8 cellular contexts compared by ENCODE assay signal in genomic region chr16:48383877-48384304, GRCh38. TPM values are rescaled to one million over a fixed set of nuclear protein-coding genes. Genes with fewer than 3 reads are reported as not detected.
DNase-seq lines count a peak whose midpoint lies in the region; ATAC-seq and TF ChIP-seq lines count a peak whose summit lies in the region.

No MANE protein-coding gene starts in this region.

- no peak for TF ChIP-seq CTCF in adrenal gland (IDR thresholded peaks at IDR 0.05)

- peak overlapping the region; percentile 94 for H3K27ac Mint-ChIP-seq in stimulated activated effector memory CD8-positive, alpha-beta T cell treated with anti-CD3 and anti-CD28 coated beads, Interleukin-12 subunit alpha, Interleukin-12 subunit beta, amount 100 ng/mL, for 72 hours

- ATAC-seq in stimulated activated effector memory CD8-positive, alpha-beta T cell treated with anti-CD3 and anti-CD28 coated beads, Interleukin-12 subunit alpha, Interleukin-12 subunit beta, amount 100 ng/mL, for 72 hours, result no peak
- no peak for ATAC-seq in HG03159 (IDR thresholded peaks at IDR 0.05; ENCODE audit: unreplicated experiment)

- H3K9me3 Mint-ChIP-seq in stimulated activated effector memory CD8-positive, alpha-beta T cell treated with anti-CD3 and anti-CD28 coated beads, Interleukin-12 subunit alpha, Interleukin-12 subunit beta, amount 100 ng/mL, for 72 hours, result no peaks in the 10 kb centered on the region

- H3K4me3 ChIP-seq in adrenal gland (peak overlapping the region; percentile 36 to 98 (median 68)), iPS-20b (ENCODE audit: low read length) (peak overlapping the region; percentile 88)

- peaks cover 20% of the 10 kb centered on the region for H3K36me3 Mint-ChIP-seq in stimulated activated effector memory CD8-positive, alpha-beta T cell treated with anti-CD3 and anti-CD28 coated beads, Interleukin-12 subunit alpha, Interleukin-12 subunit beta, amount 100 ng/mL, for 72 hours

- no peak for TF ChIP-seq POLR2A in adrenal gland (IDR thresholded peaks at IDR 0.05)

- peak; percentile 37 for DNase-seq in ELR (ENCODE audit: low read depth)
- DNase-seq in LoVo (ENCODE audit: low spot score), result peak; percentile 24
- DNase-seq in adrenal gland, result peak in 6 of 7 donors; percentile 23 to 56 (median 25)
- peak in 1 of 2 donors; percentile 63 for DNase-seq in stimulated activated effector memory CD8-positive, alpha-beta T cell treated with anti-CD3 and anti-CD28 coated beads, Interleukin-12 subunit alpha, Interleukin-12 subunit beta, amount 100 ng/mL, for 72 hours (ENCODE audit: low spot score in 2 of 2)
- no peak for DNase-seq in iPS-NIHi11 (ENCODE audit: low spot score)
- no peak for DNase-seq in AG08396 (ENCODE audit: low spot score)

- H3K27me3 ChIP-seq in adrenal gland, result no peaks in the 10 kb centered on the region
- H3K27me3 ChIP-seq in iPS-20b (ENCODE audit: insufficient read depth, low read length), result no peaks in the 10 kb centered on the region

- H3K27ac ChIP-seq in adrenal gland (peak overlapping the region; percentile 48 to 100 (median 99)), iPS-20b (ENCODE audit: low read length) (peak overlapping the region; percentile 59)

- peak overlapping the region; percentile 92 for H3K9ac ChIP-seq in iPS-20b (ENCODE audit: low read depth, low read length)

- H3K4me1 ChIP-seq in adrenal gland (replicated peaks in 1 of 2) (peaks cover 35 to 42% of the 10 kb centered on the region in 2 donors), iPS-20b (ENCODE audit: insufficient read depth, low read length) (peaks cover 26% of the 10 kb centered on the region)

- H3K36me3 ChIP-seq in adrenal gland (replicated peaks in 1 of 2) (no peaks in the 10 kb centered on the region), iPS-20b (ENCODE audit: insufficient read depth, low read depth, low read length) (no peaks in the 10 kb centered on the region)

- H3K4me3 Mint-ChIP-seq in stimulated activated effector memory CD8-positive, alpha-beta T cell treated with anti-CD3 and anti-CD28 coated beads, Interleukin-12 subunit alpha, Interleukin-12 subunit beta, amount 100 ng/mL, for 72 hours, result peak overlapping the region; percentile 86

- no peaks in the 10 kb centered on the region for H3K9me3 ChIP-seq in adrenal gland (replicated peaks in 1 of 3)
- H3K9me3 ChIP-seq in iPS-20b (ENCODE audit: insufficient read depth, low read depth, low read length), result no peaks in the 10 kb centered on the region

- intact Hi-C loops in adrenal gland (cut with DNase I), result no loop called here

- WGBS in adrenal gland, 4 donors, result 0 to 7% (median 4%) methylated on average over 3 to 6 of the region's 6 CpGs

- peaks cover 38% of the 10 kb centered on the region for H3K4me1 Mint-ChIP-seq in stimulated activated effector memory CD8-positive, alpha-beta T cell treated with anti-CD3 and anti-CD28 coated beads, Interleukin-12 subunit alpha, Interleukin-12 subunit beta, amount 100 ng/mL, for 72 hours

RNA-seq across cellular contexts. Expression of gene SIAH1, which starts 1.3 kb away (rescaled TPM):
- 10 to 100 TPM; 11.8 to 27.5 (median 18.0) TPM for total RNA-seq in adrenal gland
- 10 to 100 TPM in 2 of 3 donors, 1 to 10 TPM in 1; 9.9 to 17.4 (median 10.9) TPM for polyA plus RNA-seq in adrenal gland

Comparison
In these comparisons a context has a peak if more than half of its experiments do, and no peak if none do; other contexts are left out.
1. DNase-seq: peak in ELR (single experiment), LoVo (single experiment) and adrenal gland (6 of 7); none in iPS-NIHi11 (single experiment) and AG08396 (single experiment).